Comparison of ENCODE assay signal across 23 cellular contexts in genomic region chr12:28967426-28967825, GRCh38.
DNase-seq lines count a peak whose midpoint lies in the region; ATAC-seq, FAIRE-seq and TF ChIP-seq lines count a peak whose summit lies in the region.
"Had no signal": no experiment of that assay in that cellular context is flagged by ENCODE, and none has a peak within 500 bp of the region (broad histone marks: within the 10 kb centered on the region; RNA-seq: fewer than 3 reads in every experiment).

No MANE protein-coding gene starts in this region.

- no peak overlapping the region for H3K4me3 Mint-ChIP-seq in stimulated activated effector memory CD8-positive, alpha-beta T cell treated with anti-CD3 and anti-CD28 coated beads, Interleukin-12 subunit alpha, Interleukin-12 subunit beta, amount 100 ng/mL, for 72 hours
- H3K4me3 Mint-ChIP-seq: B cell; CD4-positive, alpha-beta T cell; CD8-positive, alpha-beta T cell had no signal

- H4K91ac ChIP-seq in trophoblast cell (ENCODE audit: low read depth, low read length): no peak overlapping the region

- no peak overlapping the region for H3K23ac ChIP-seq in trophoblast cell (ENCODE audit: low read length)

- no peak overlapping the region for H3K4me2 ChIP-seq in trophoblast cell (ENCODE audit: low read length)
- H3K4me2 ChIP-seq: A549; BLaER1 treated with 17β-estradiol and CSF1 and Interleukin-3, amounts not matched to agents 10 nM and 100 nM had no signal

- H3K36me3 ChIP-seq in bronchial epithelial cell (ENCODE audit: control insufficient read depth, insufficient read depth, low read length): no peaks in the 10 kb centered on the region
- H3K36me3 ChIP-seq in trophoblast cell (ENCODE audit: control insufficient read depth in 1 of 2, insufficient read depth in 2 of 2, low read length in 2 of 2): no peaks in the 10 kb centered on the region
- H3K36me3 ChIP-seq: BLaER1 treated with 17β-estradiol and CSF1 and Interleukin-3, amounts not matched to agents 10 nM and 100 nM had no signal

- H3K14ac ChIP-seq in trophoblast cell (ENCODE audit: low read length): no peak overlapping the region

- H3K79me1 ChIP-seq in trophoblast cell (ENCODE audit: low read length): no peaks in the 10 kb centered on the region

- H3K36me3 Mint-ChIP-seq in stimulated activated effector memory CD8-positive, alpha-beta T cell treated with anti-CD3 and anti-CD28 coated beads, Interleukin-12 subunit alpha, Interleukin-12 subunit beta, amount 100 ng/mL, for 72 hours: no peaks in the 10 kb centered on the region
- H3K36me3 Mint-ChIP-seq: CD8-positive, alpha-beta T cell had no signal

- H2AFZ ChIP-seq in trophoblast cell (ENCODE audit: insufficient read depth, low read length, poor library complexity): no peak overlapping the region

- no peaks in the 10 kb centered on the region for H3K4me1 ChIP-seq in trophoblast cell (ENCODE audit: control insufficient read depth in 1 of 2, insufficient read depth in 2 of 2, low read length in 2 of 2)
- H3K4me1 ChIP-seq: A549, Caco-2 had no signal

- TF ChIP-seq CTCF in bronchial epithelial cell (IDR thresholded peaks at IDR 0.05; ENCODE audit: insufficient read depth, low read length, severe bottlenecking) (no peak), foreskin fibroblast (IDR thresholded peaks at IDR 0.05; ENCODE audit: low read depth, low read length) (no peak)

- H3K4me1 Mint-ChIP-seq in stimulated activated effector memory CD8-positive, alpha-beta T cell treated with anti-CD3 and anti-CD28 coated beads, Interleukin-12 subunit alpha, Interleukin-12 subunit beta, amount 100 ng/mL, for 72 hours: no peaks in the 10 kb centered on the region
- H3K4me1 Mint-ChIP-seq: B cell had no signal

- H3K9me3 ChIP-seq in trophoblast cell (ENCODE audit: insufficient read depth, low read depth, low read length): no peaks in the 10 kb centered on the region
- H3K9me3 ChIP-seq: A549; BLaER1 treated with 17β-estradiol and CSF1 and Interleukin-3, amounts not matched to agents 10 nM and 100 nM; Caco-2 had no signal

- H3K9ac ChIP-seq in trophoblast cell (ENCODE audit: low read length): no peak overlapping the region
- H3K9ac ChIP-seq: BLaER1 treated with 17β-estradiol and CSF1 and Interleukin-3, amounts not matched to agents 10 nM and 100 nM had no signal

- H3K27ac Mint-ChIP-seq in stimulated activated effector memory CD8-positive, alpha-beta T cell treated with anti-CD3 and anti-CD28 coated beads, Interleukin-12 subunit alpha, Interleukin-12 subunit beta, amount 100 ng/mL, for 72 hours: no peak overlapping the region
- H3K27ac Mint-ChIP-seq: B cell; CD4-positive, alpha-beta T cell; CD8-positive, alpha-beta T cell had no signal

- H4K8ac ChIP-seq in trophoblast cell (ENCODE audit: low read depth, low read length): no peak overlapping the region

- no peak overlapping the region for H2BK120ac ChIP-seq in trophoblast cell (ENCODE audit: insufficient read depth, low read length, poor library complexity)

- no peak for DNase-seq in bronchial epithelial cell (ENCODE audit: low read depth)
- no peak for DNase-seq in trophoblast cell
- DNase-seq in stimulated activated effector memory CD8-positive, alpha-beta T cell treated with anti-CD3 and anti-CD28 coated beads, Interleukin-12 subunit alpha, Interleukin-12 subunit beta, amount 100 ng/mL, for 72 hours (ENCODE audit: low spot score in 2 of 2): no peak
- DNase-seq in stimulated activated naive CD4-positive, alpha-beta T cell treated with Interleukin-2 at 50 U/mL for 16 hours (lab: John Stamatoyannopoulos, UW): no peak
- no peak for DNase-seq in foreskin fibroblast
- DNase-seq in activated naive CD4-positive, alpha-beta T cell (lab: John Stamatoyannopoulos, UW): no peak
- DNase-seq: AML-193; Caco-2; Calu3; CD4-positive, alpha-beta T cell; CD8-positive, alpha-beta T cell; DND-41; EL; GDM1 had no signal

- H3K27me3 ChIP-seq in bronchial epithelial cell (ENCODE audit: control insufficient read depth, insufficient read depth, low read length): no peaks in the 10 kb centered on the region
- no peaks in the 10 kb centered on the region for H3K27me3 ChIP-seq in trophoblast cell (ENCODE audit: insufficient read depth, low read length)
- H3K27me3 ChIP-seq: BLaER1 treated with 17β-estradiol and CSF1 and Interleukin-3, amounts not matched to agents 10 nM and 100 nM had no signal

- H3K9me3 Mint-ChIP-seq in stimulated activated effector memory CD8-positive, alpha-beta T cell treated with anti-CD3 and anti-CD28 coated beads, Interleukin-12 subunit alpha, Interleukin-12 subunit beta, amount 100 ng/mL, for 72 hours: no peaks in the 10 kb centered on the region
- H3K9me3 Mint-ChIP-seq: CD4-positive, alpha-beta T cell; CD8-positive, alpha-beta T cell had no signal

- H2BK12ac ChIP-seq in trophoblast cell (ENCODE audit: low read length): no peak overlapping the region

- peak; percentile 13 for FAIRE-seq in bronchial epithelial cell (lab: Jason Lieb, UNC)
- FAIRE-seq: A549, D721Med, GM12878, GM12892, GM18507 had no signal

- WGBS in trophoblast cell (ENCODE audit: extremely low coverage, insufficient coverage, insufficient read length): no CpG with 5 or more reads among the region's 8 CpGs

- H4K12ac ChIP-seq in trophoblast cell (ENCODE audit: low read depth, low read length): no peak overlapping the region

- H3K4ac ChIP-seq in trophoblast cell (ENCODE audit: low read depth, low read length): no peak overlapping the region

- no peak overlapping the region for H2BK5ac ChIP-seq in trophoblast cell (ENCODE audit: low read depth, low read length, poor library complexity)

- ATAC-seq in stimulated activated effector memory CD8-positive, alpha-beta T cell treated with anti-CD3 and anti-CD28 coated beads, Interleukin-12 subunit alpha, Interleukin-12 subunit beta, amount 100 ng/mL, for 72 hours: peak; percentile 19
- ATAC-seq: A549; CD8-positive, alpha-beta T cell; GM12878 had no signal

- H3K4me3 ChIP-seq in bronchial epithelial cell (ENCODE audit: low read depth, low read length) (no peak overlapping the region), trophoblast cell (ENCODE audit: low read depth, low read length) (peak overlapping the region; percentile 23), foreskin fibroblast (ENCODE audit: low read depth in 1 of 2, low read length in 2 of 2) (no peak overlapping the region)
- H3K4me3 ChIP-seq: A549; BLaER1 treated with 17β-estradiol and CSF1 and Interleukin-3, amounts not matched to agents 10 nM and 100 nM; GM12878 had no signal

- no peak overlapping the region for H3K27ac ChIP-seq in trophoblast cell (ENCODE audit: low read depth, low read length)
- H3K27ac ChIP-seq: 22Rv1; A549; BLaER1 treated with 17β-estradiol and CSF1 and Interleukin-3, amounts not matched to agents 10 nM and 100 nM; C4-2B had no signal

- no peak overlapping the region for H3K18ac ChIP-seq in trophoblast cell (ENCODE audit: low read length)

- H2AK5ac ChIP-seq in trophoblast cell (ENCODE audit: low read length): no peak overlapping the region

- H3K79me2 ChIP-seq in trophoblast cell (ENCODE audit: control insufficient read depth, insufficient read depth, low read length, poor library complexity): no peaks in the 10 kb centered on the region
